Comparison of ENCODE assay signal across 18 cellular contexts in genomic region chr7:45145881-45146280, GRCh38. TPM values are rescaled to one million over a fixed set of nuclear protein-coding genes. Genes with fewer than 3 reads are reported as not detected.
A peak's percentile ranks its signal among the peaks of the same experiment; 100 is the strongest.
DNase-seq lines count a peak whose midpoint lies in the region; ATAC-seq and TF ChIP-seq lines count a peak whose summit lies in the region.
"Had no signal": no experiment of that assay in that cellular context is flagged by ENCODE, and none has a peak within 500 bp of the region (broad histone marks: within the 10 kb centered on the region; RNA-seq: fewer than 3 reads in every experiment).

No MANE protein-coding gene starts in this region.

- 96% methylated on average over 4 of the region's 7 CpGs for WGBS in suprapubic skin

- H3K36me3 ChIP-seq in RWPE2 (ENCODE audit: low read depth) (no peaks in the 10 kb centered on the region), osteoblast (ENCODE audit: insufficient read depth, low read length) (no peaks in the 10 kb centered on the region), suprapubic skin (no peaks in the 10 kb centered on the region)
- H3K36me3 ChIP-seq: BLaER1 treated with 17β-estradiol and CSF1 and Interleukin-3, amounts not matched to agents 10 nM and 100 nM had no signal

- H3K9me3 ChIP-seq in RWPE2 (ENCODE audit: severe bottlenecking) (no peaks in the 10 kb centered on the region), osteoblast (ENCODE audit: low read depth, low read length) (no peaks in the 10 kb centered on the region), suprapubic skin (no peaks in the 10 kb centered on the region)

- TF ChIP-seq CTCF in RWPE2 (IDR thresholded peaks at IDR 0.05; ENCODE audit: poor library complexity, severe bottlenecking) (no peak), osteoblast (IDR thresholded peaks at IDR 0.05; ENCODE audit: extremely low read depth, low read depth, low read length) (no peak), suprapubic skin (IDR thresholded peaks at IDR 0.05) (no peak)

- H3K4me3 ChIP-seq in RWPE2 (ENCODE audit: severe bottlenecking) = no peak overlapping the region
- no peak overlapping the region for H3K4me3 ChIP-seq in osteoblast (ENCODE audit: insufficient read depth, low read length)
- no peak overlapping the region for H3K4me3 ChIP-seq in suprapubic skin
- H3K4me3 ChIP-seq: BLaER1 treated with 17β-estradiol and CSF1 and Interleukin-3, amounts not matched to agents 10 nM and 100 nM; GM12878; GM23338 had no signal

- no peak for TF ChIP-seq EP300 in suprapubic skin (IDR thresholded peaks at IDR 0.05)

- no peak for ATAC-seq in RWPE2 (ENCODE audit: low read depth)

- no peak overlapping the region for H2AFZ ChIP-seq in osteoblast (ENCODE audit: low read length)

- H3K4me2 ChIP-seq in osteoblast (ENCODE audit: insufficient read depth, low read length) = no peak overlapping the region
- H3K4me2 ChIP-seq: BLaER1 treated with 17β-estradiol and CSF1 and Interleukin-3, amounts not matched to agents 10 nM and 100 nM; GM23338 had no signal

- peaks cover 8% of the 10 kb centered on the region for H3K27me3 ChIP-seq in RWPE2 (ENCODE audit: insufficient read depth, poor library complexity, severe bottlenecking)
- peaks cover 28% of the 10 kb centered on the region for H3K27me3 ChIP-seq in osteoblast (ENCODE audit: insufficient read depth, low read length)
- H3K27me3 ChIP-seq in suprapubic skin = peaks cover 23% of the 10 kb centered on the region
- H3K27me3 ChIP-seq: BLaER1 treated with 17β-estradiol and CSF1 and Interleukin-3, amounts not matched to agents 10 nM and 100 nM had no signal

- peak; percentile 19 for DNase-seq in activated effector memory CD4-positive, alpha-beta T cell treated with anti-CD3 and anti-CD28 coated beads, Interleukin-2, amount 50 U/mL, for 16 hours
- no peak for DNase-seq in activated effector memory CD4-positive, alpha-beta T cell treated with Interleukin-2 at 50 U/mL for 16 hours
- DNase-seq in RWPE2 (ENCODE audit: low spot score) (peak; percentile 38), osteoblast (ENCODE audit: insufficient read length, low spot score, missing footprints) (peak; percentile 75), suprapubic skin (ENCODE audit: low spot score in 2 of 2) (peak; percentile 20 to 62), pons (ENCODE audit: low spot score) (no peak), midbrain (lab: John Stamatoyannopoulos, UW) (no peak), medulla oblongata (ENCODE audit: extremely low spot score) (no peak)
- DNase-seq: 8988T, Calu3, DMS79, H7 had no signal

- TF ChIP-seq POLR2A in suprapubic skin (IDR thresholded peaks at IDR 0.05) = no peak

- H3K4me1 ChIP-seq in RWPE2 (ENCODE audit: insufficient read depth, poor library complexity, severe bottlenecking) (no peaks in the 10 kb centered on the region), osteoblast (ENCODE audit: insufficient read depth, low read length) (no peaks in the 10 kb centered on the region), suprapubic skin (no peaks in the 10 kb centered on the region)

- H3K79me2 ChIP-seq in osteoblast (ENCODE audit: insufficient read depth, low read length) = no peaks in the 10 kb centered on the region

- H3K27ac ChIP-seq in RWPE2 (ENCODE audit: poor library complexity, severe bottlenecking) = no peak overlapping the region
- H3K27ac ChIP-seq in osteoblast (ENCODE audit: low read depth, low read length) = no peak overlapping the region
- no peak overlapping the region for H3K27ac ChIP-seq in suprapubic skin
- H3K27ac ChIP-seq: BLaER1 treated with 17β-estradiol and CSF1 and Interleukin-3, amounts not matched to agents 10 nM and 100 nM had no signal

- no peaks in the 10 kb centered on the region for H4K20me1 ChIP-seq in osteoblast (ENCODE audit: insufficient read depth, low read length)
- H4K20me1 ChIP-seq: BLaER1 treated with 17β-estradiol and CSF1 and Interleukin-3, amounts not matched to agents 10 nM and 100 nM had no signal

RNA-seq across cellular contexts. Expression of gene RAMP3, which starts 11.7 kb away (rescaled TPM):
- not detected in 2 replicates for total RNA-seq in osteoblast
- 10 to 100 TPM; 14.4 to 62.9 (median 33.6) TPM for total RNA-seq in suprapubic skin
- total RNA-seq: Calu3; CD4-positive, alpha-beta T cell; G401; GM12878; HepG2 had no signal

RNA-seq across cellular contexts. Expression of gene TBRG4, which starts 34.4 kb away (rescaled TPM):
- total RNA-seq in osteoblast (41.5 and 43.1 TPM in 2 replicates), suprapubic skin (10 to 100 TPM; 49.9 to 82.8 (median 68.9) TPM)

RNA-seq across cellular contexts. Expression of gene NACAD, which starts 57.1 kb away (rescaled TPM):
- total RNA-seq in osteoblast (0.59 and 0.72 TPM in 2 replicates), suprapubic skin (1 to 10 TPM in 2 of 4 donors, under 1 TPM in 2; 0.76 to 1.4 (median 1.0) TPM)
- total RNA-seq: G401, GM12878, HepG2 had no signal

Comparison
In these comparisons a context has a peak if more than half of its experiments do, and no peak if none do; other contexts are left out.
1. DNase-seq: peak in activated effector memory CD4-positive, alpha-beta T cell treated with anti-CD3 and anti-CD28 coated beads, Interleukin-2, amount 50 U/mL, for 16 hours (single experiment), RWPE2 (single experiment), osteoblast (single experiment) and suprapubic skin (2 of 2); none in activated effector memory CD4-positive, alpha-beta T cell treated with Interleukin-2 at 50 U/mL for 16 hours (single experiment), pons (single experiment), midbrain (single experiment) and medulla oblongata (single experiment).
2. RNA of gene RAMP3, which starts 11.7 kb away (total RNA-seq): 14.4 to 62.9 TPM in suprapubic skin; not detected in osteoblast; every median in the first group is over 10 times any median in the second.